ENCODE assay signal across 8 cellular contexts in genomic region chr17:27381007-27381501, GRCh38.
DNase-seq lines count a peak whose midpoint lies in the region; ATAC-seq and TF ChIP-seq lines count a peak whose summit lies in the region.

No MANE protein-coding gene starts in this region.

- H3K9me3 Mint-ChIP-seq in endodermal cell (peaks cover 4% of the 10 kb centered on the region), naive B cell (no peaks in the 10 kb centered on the region)
- H3K9me3 Mint-ChIP-seq in stimulated activated effector memory CD8-positive, alpha-beta T cell treated with anti-CD3 and anti-CD28 coated beads, Interleukin-12 subunit alpha, Interleukin-12 subunit beta, amount 100 ng/mL, for 72 hours = no peaks in the 10 kb centered on the region

- peak; percentile 57 for ATAC-seq in HG03139 (IDR thresholded peaks at IDR 0.05; ENCODE audit: unreplicated experiment)
- ATAC-seq in naive B cell (ENCODE audit: low read depth in 2 of 2) = peak; percentile 85 to 87
- ATAC-seq in stimulated activated effector memory CD8-positive, alpha-beta T cell treated with anti-CD3 and anti-CD28 coated beads, Interleukin-12 subunit alpha, Interleukin-12 subunit beta, amount 100 ng/mL, for 72 hours = peak; percentile 90
- no peak for ATAC-seq in GM21447 (IDR thresholded peaks at IDR 0.05; ENCODE audit: unreplicated experiment)

- DNase-seq in G401 (ENCODE audit: low spot score) = peak; percentile 25
- DNase-seq in NCI-H82 treated with DMSO at 0.1 percent for 48 hours (lab: John Stamatoyannopoulos, UW; ENCODE audit: unreplicated experiment) = peak; percentile 50
- peak; percentile 40 to 58 for DNase-seq in activated CD8-positive, alpha-beta memory T cell treated with anti-CD3 and anti-CD28 coated beads for 4 hours (ENCODE audit: low read depth in 2 of 2)
- DNase-seq in endodermal cell = peak; percentile 96
- DNase-seq in naive B cell = peak; percentile 51
- peak; percentile 82 to 91 for DNase-seq in stimulated activated effector memory CD8-positive, alpha-beta T cell treated with anti-CD3 and anti-CD28 coated beads, Interleukin-12 subunit alpha, Interleukin-12 subunit beta, amount 100 ng/mL, for 72 hours (ENCODE audit: low spot score in 2 of 2)

- no peaks in the 10 kb centered on the region for H3K4me1 ChIP-seq in endodermal cell (ENCODE audit: control insufficient read depth, insufficient read depth, low read length)

- no peaks in the 10 kb centered on the region for H3K4me1 Mint-ChIP-seq in endodermal cell
- H3K4me1 Mint-ChIP-seq in naive B cell = peaks cover 0 to 15% (median 3%) of the 10 kb centered on the region in 3 donors
- H3K4me1 Mint-ChIP-seq in stimulated activated effector memory CD8-positive, alpha-beta T cell treated with anti-CD3 and anti-CD28 coated beads, Interleukin-12 subunit alpha, Interleukin-12 subunit beta, amount 100 ng/mL, for 72 hours = peaks cover 14% of the 10 kb centered on the region

- 73 to 75% methylated on average over 9 to 22 of the region's 22 CpGs for WGBS in endodermal cell (ENCODE audit: insufficient coverage in 1 of 2, insufficient read length in 1 of 2), 2 experiments

- no peaks in the 10 kb centered on the region for H3K9me3 ChIP-seq in endodermal cell (ENCODE audit: control insufficient read depth, low read length)

- TF ChIP-seq CTCF in endodermal cell (conservative IDR thresholded peaks at IDR 0.05) = peak; percentile 99

- no peak overlapping the region for H3K4me3 ChIP-seq in endodermal cell (ENCODE audit: low read length)

- no peak overlapping the region for H3K27ac ChIP-seq in endodermal cell (ENCODE audit: low read depth, low read length)

- H3K36me3 Mint-ChIP-seq in endodermal cell (ENCODE audit: low read depth) (no peaks in the 10 kb centered on the region), naive B cell (peaks cover 0 to 3% of the 10 kb centered on the region in 2 donors)
- H3K36me3 Mint-ChIP-seq in stimulated activated effector memory CD8-positive, alpha-beta T cell treated with anti-CD3 and anti-CD28 coated beads, Interleukin-12 subunit alpha, Interleukin-12 subunit beta, amount 100 ng/mL, for 72 hours = peaks cover 4% of the 10 kb centered on the region

- H3K27ac Mint-ChIP-seq in endodermal cell (no peak overlapping the region), naive B cell (peak overlapping the region in 1 of 6 donors; percentile 56)
- H3K27ac Mint-ChIP-seq in stimulated activated effector memory CD8-positive, alpha-beta T cell treated with anti-CD3 and anti-CD28 coated beads, Interleukin-12 subunit alpha, Interleukin-12 subunit beta, amount 100 ng/mL, for 72 hours = peak overlapping the region; percentile 43

- H3K36me3 ChIP-seq in endodermal cell (ENCODE audit: control insufficient read depth, insufficient read depth, low read length) = no peaks in the 10 kb centered on the region

- no peaks in the 10 kb centered on the region for H3K27me3 ChIP-seq in endodermal cell (ENCODE audit: control insufficient read depth, insufficient read depth, low read length, poor library complexity, severe bottlenecking)

- no peak overlapping the region for H3K9ac ChIP-seq in endodermal cell (ENCODE audit: extremely low read depth, low read length, poor library complexity, severe bottlenecking)

- in situ Hi-C loops in G401 (cut with HindIII; ENCODE audit: low sequenced_read_pairs) = no loop called here

- H3K27me3 Mint-ChIP-seq in endodermal cell (ENCODE audit: insufficient read depth) (peaks cover 3% of the 10 kb centered on the region), naive B cell (peaks cover 24 to 44% (median 28%) of the 10 kb centered on the region in 3 donors)

- H3K4me3 Mint-ChIP-seq in endodermal cell (no peak overlapping the region), naive B cell (peak overlapping the region in 1 of 8 donors; percentile 76)
- no peak overlapping the region for H3K4me3 Mint-ChIP-seq in stimulated activated effector memory CD8-positive, alpha-beta T cell treated with anti-CD3 and anti-CD28 coated beads, Interleukin-12 subunit alpha, Interleukin-12 subunit beta, amount 100 ng/mL, for 72 hours

Comparison
In these comparisons a context has a peak if more than half of its experiments do, and no peak if none do; other contexts are left out.
1. DNase-seq: peak in every context shown above with its lines; median percentile 96 in endodermal cell; 86 in stimulated activated effector memory CD8-positive, alpha-beta T cell treated with anti-CD3 and anti-CD28 coated beads, Interleukin-12 subunit alpha, Interleukin-12 subunit beta, amount 100 ng/mL, for 72 hours; 51 in naive B cell; 50 in NCI-H82 treated with DMSO at 0.1 percent for 48 hours; 49 in activated CD8-positive, alpha-beta memory T cell treated with anti-CD3 and anti-CD28 coated beads for 4 hours; 25 in G401.